In the genomic region with DNA sequence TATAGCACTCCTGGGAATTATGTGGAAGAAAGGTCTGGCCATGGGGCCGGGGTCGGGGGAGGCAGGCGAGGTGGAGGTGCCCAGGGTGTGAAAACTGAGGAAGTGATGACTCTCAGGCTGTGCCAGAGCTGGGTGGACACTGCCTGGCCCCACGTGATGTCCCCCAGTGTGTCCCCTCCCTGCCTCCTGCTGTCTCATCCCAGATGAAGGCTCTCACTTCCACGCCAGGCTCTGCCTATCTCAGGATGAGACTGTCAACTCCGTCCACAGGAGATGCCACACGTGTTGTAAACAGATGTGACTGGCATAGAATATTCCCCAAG, we compare ENCODE assay signal across 14 cellular contexts. TPM values are rescaled to one million over a fixed set of nuclear protein-coding genes. Genes with fewer than 3 reads are reported as not detected.
A peak's percentile ranks its signal among the peaks of the same experiment; 100 is the strongest.
DNase-seq lines count a peak whose midpoint lies in the region; TF ChIP-seq lines count a peak whose summit lies in the region.
"Had no signal": no experiment of that assay in that cellular context is flagged by ENCODE, and none has a peak within 500 bp of the region (broad histone marks: within the 10 kb centered on the region; RNA-seq: fewer than 3 reads in every experiment).

No MANE protein-coding gene starts in this region.

- no peaks in the 10 kb centered on the region for H4K20me1 ChIP-seq in hepatocyte (ENCODE audit: insufficient read depth, poor library complexity, severe bottlenecking)

- H3K27ac ChIP-seq in hepatocyte (peak overlapping the region; percentile 10), trophoblast cell (ENCODE audit: low read depth, low read length) (peak overlapping the region; percentile 3)
- H3K27ac ChIP-seq: A549 had no signal

- H2BK12ac ChIP-seq in trophoblast cell (ENCODE audit: low read length): peak overlapping the region; percentile 7

- TF ChIP-seq CTCF in hepatocyte (IDR thresholded peaks at IDR 0.05; ENCODE audit: poor library complexity): no peak

- H3K9me3 ChIP-seq in hepatocyte (ENCODE audit: low read depth): no peaks in the 10 kb centered on the region
- H3K9me3 ChIP-seq in trophoblast cell (ENCODE audit: insufficient read depth, low read depth, low read length): no peaks in the 10 kb centered on the region
- H3K9me3 ChIP-seq: A549 had no signal

- H3K27me3 ChIP-seq in hepatocyte (no peaks in the 10 kb centered on the region), trophoblast cell (ENCODE audit: insufficient read depth, low read length) (no peaks in the 10 kb centered on the region)

- no peaks in the 10 kb centered on the region for H3K9me2 ChIP-seq in hepatocyte (replicated peaks; ENCODE audit: insufficient read depth)

- no peak overlapping the region for H3K23ac ChIP-seq in trophoblast cell (ENCODE audit: low read length)

- H3K36me3 ChIP-seq in hepatocyte (replicated peaks; ENCODE audit: insufficient read depth, low read depth): no peaks in the 10 kb centered on the region
- no peaks in the 10 kb centered on the region for H3K36me3 ChIP-seq in trophoblast cell (ENCODE audit: control insufficient read depth in 1 of 2, insufficient read depth in 2 of 2, low read length in 2 of 2)

- H2AFZ ChIP-seq in hepatocyte: no peak overlapping the region
- no peak overlapping the region for H2AFZ ChIP-seq in trophoblast cell (ENCODE audit: insufficient read depth, low read length, poor library complexity)

- H2AK5ac ChIP-seq in trophoblast cell (ENCODE audit: low read length): peak overlapping the region; percentile 1

- no peak overlapping the region for H3K4me3 ChIP-seq in hepatocyte
- no peak overlapping the region for H3K4me3 ChIP-seq in trophoblast cell (ENCODE audit: low read depth, low read length)
- H3K4me3 ChIP-seq: A549 had no signal

- H3K4me2 ChIP-seq in hepatocyte (peak overlapping the region; percentile 28), trophoblast cell (ENCODE audit: low read length) (no peak overlapping the region)
- H3K4me2 ChIP-seq: A549 had no signal

- H2BK5ac ChIP-seq in trophoblast cell (ENCODE audit: low read depth, low read length, poor library complexity): peak overlapping the region; percentile 0

- peak overlapping the region; percentile 7 for H3K14ac ChIP-seq in trophoblast cell (ENCODE audit: low read length)

- no peak overlapping the region for H4K12ac ChIP-seq in trophoblast cell (ENCODE audit: low read depth, low read length)

- no peak overlapping the region for H4K8ac ChIP-seq in trophoblast cell (ENCODE audit: low read depth, low read length)

- peaks cover 21% of the 10 kb centered on the region for H3K4me1 ChIP-seq in hepatocyte (ENCODE audit: insufficient read depth)
- peaks cover 41 to 53% of the 10 kb centered on the region in 2 experiments for H3K4me1 ChIP-seq in trophoblast cell (ENCODE audit: control insufficient read depth in 1 of 2, insufficient read depth in 2 of 2, low read length in 2 of 2)
- H3K4me1 ChIP-seq: A549 had no signal

- H2BK120ac ChIP-seq in trophoblast cell (ENCODE audit: insufficient read depth, low read length, poor library complexity): peak overlapping the region; percentile 3

- H3K4ac ChIP-seq in trophoblast cell (ENCODE audit: low read depth, low read length): no peak overlapping the region

- peaks cover 46% of the 10 kb centered on the region for H3K79me1 ChIP-seq in trophoblast cell (ENCODE audit: low read length)

- no peak overlapping the region for H3K9ac ChIP-seq in trophoblast cell (ENCODE audit: low read length)

- peak; percentile 31 for DNase-seq in Ammon's horn (ENCODE audit: low spot score)
- DNase-seq in NCI-H524 treated with DMSO at 0.1 percent for 48 hours (lab: John Stamatoyannopoulos, UW): peak; percentile 57
- DNase-seq in hepatocyte (ENCODE audit: low spot score): no peak
- no peak for DNase-seq in trophoblast cell
- no peak for DNase-seq in NCI-H1417 (lab: John Stamatoyannopoulos, UW)
- no peak for DNase-seq in activated CD4-positive, alpha-beta T cell treated with anti-CD3 and anti-CD28 coated beads for 4 hours
- no peak for DNase-seq in activated T-cell treated with anti-CD3 and anti-CD28 coated beads, Interleukin-2, amount 50 U/mL, for 1 hour
- DNase-seq: COR-L47, DMS153, HFFc6, KG1, NCI-H345, SHP77 had no signal

- H4K91ac ChIP-seq in trophoblast cell (ENCODE audit: low read depth, low read length): peak overlapping the region; percentile 71

- WGBS in hepatocyte (ENCODE audit: low lambda C conversion rate, missing lambda C conversion rate): 59% methylated on average over 7 of the region's 7 CpGs
- no CpG with 5 or more reads among the region's 7 CpGs for WGBS in trophoblast cell (ENCODE audit: extremely low coverage, insufficient coverage, insufficient read length)

- H3K18ac ChIP-seq in trophoblast cell (ENCODE audit: low read length): peak overlapping the region; percentile 0

- H3K79me2 ChIP-seq in hepatocyte: no peaks in the 10 kb centered on the region
- H3K79me2 ChIP-seq in trophoblast cell (ENCODE audit: control insufficient read depth, insufficient read depth, low read length, poor library complexity): peaks cover 2% of the 10 kb centered on the region

RNA-seq across cellular contexts. Expression of a gene that starts 51.4 kb away (rescaled TPM):
- 31.3 and 35.9 TPM in 2 replicates for total RNA-seq in hepatocyte
- polyA plus RNA-seq in hepatocyte: 44.0 and 44.8 TPM in 2 replicates
- polyA plus RNA-seq in trophoblast cell (2013): 23.3 and 25.4 TPM in 2 replicates

Comparison
In these comparisons a context has a peak if more than half of its experiments do, and no peak if none do; other contexts are left out.
1. DNase-seq: peak in Ammon's horn (single experiment) and NCI-H524 treated with DMSO at 0.1 percent for 48 hours (single experiment); none in hepatocyte (single experiment), trophoblast cell (0 of 2), NCI-H1417 (0 of 3), activated CD4-positive, alpha-beta T cell treated with anti-CD3 and anti-CD28 coated beads for 4 hours (0 of 2) and activated T-cell treated with anti-CD3 and anti-CD28 coated beads, Interleukin-2, amount 50 U/mL, for 1 hour (single experiment).